ENCODE assay signal across 3 cellular contexts in the genomic region with DNA sequence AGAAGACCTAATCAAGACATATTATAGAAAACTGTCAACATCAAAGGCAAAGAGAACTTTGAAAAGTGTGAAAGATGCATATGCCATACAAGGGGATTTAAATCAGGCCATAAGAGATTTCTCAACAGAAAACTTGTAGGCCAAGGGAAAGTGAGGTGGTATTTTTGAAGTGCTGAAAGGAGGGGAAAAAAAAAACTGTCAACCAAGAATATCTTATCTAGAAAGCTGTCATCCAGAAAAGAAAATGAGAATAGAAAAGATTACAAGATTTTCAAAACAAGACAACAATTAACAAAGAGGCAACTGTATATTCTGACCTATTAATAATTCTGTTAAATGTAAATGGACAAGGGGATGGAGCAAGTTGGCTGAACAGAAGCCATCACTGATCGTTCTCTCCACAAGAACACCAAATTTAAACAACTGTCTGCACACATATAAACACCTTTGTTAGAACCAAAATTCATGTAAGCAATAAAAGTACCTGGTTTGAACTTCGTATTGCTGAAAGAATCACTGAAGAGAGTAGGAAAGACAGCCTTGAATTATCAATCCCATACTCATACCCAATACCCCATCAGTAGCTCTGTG.
"Had no signal": no experiment of that assay in that cellular context is flagged by ENCODE, and none has a peak within 500 bp of the region (broad histone marks: within the 10 kb centered on the region; RNA-seq: fewer than 3 reads in every experiment).

No MANE protein-coding gene starts in this region.

- H3K4me3 ChIP-seq: GM12878 had no signal

- ATAC-seq: GM12878 had no signal

- DNase-seq: GDM1, GF-D8 had no signal
